Comparison of ENCODE assay signal across 17 cellular contexts in the genomic region with DNA sequence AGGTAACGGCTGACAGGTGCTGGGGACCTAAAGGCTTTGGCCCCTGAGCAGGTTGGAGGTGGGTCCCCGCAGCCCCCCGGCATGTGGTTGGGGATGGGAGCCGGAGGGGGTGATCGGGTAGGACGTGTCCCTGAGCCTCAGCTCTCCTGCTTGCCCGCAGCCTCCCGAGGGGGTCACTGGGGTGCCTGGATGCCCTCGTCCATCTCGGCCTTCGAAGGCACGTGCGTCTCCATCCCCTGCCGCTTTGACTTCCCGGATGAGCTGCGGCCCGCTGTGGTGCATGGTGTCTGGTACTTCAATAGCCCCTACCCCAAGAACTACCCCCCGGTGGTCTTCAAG. TPM values are rescaled to one million over a fixed set of nuclear protein-coding genes. Genes with fewer than 3 reads are reported as not detected.
"Had no signal": no experiment of that assay in that cellular context is flagged by ENCODE, and none has a peak within 500 bp of the region (broad histone marks: within the 10 kb centered on the region; RNA-seq: fewer than 3 reads in every experiment).

No MANE protein-coding gene starts in this region.

- H3K36me3 Mint-ChIP-seq: stimulated activated naive B cell treated with anti-CD40 and anti-IgM and Interleukin-4, amounts not matched to agents 10 μg/mL and 1 μg/mL and 100 μg/mL, for 72 hours had no signal

- FAIRE-seq: frontal cortex had no signal

- H3K27me3 Mint-ChIP-seq: stimulated activated naive B cell treated with anti-CD40 and anti-IgM and Interleukin-4, amounts not matched to agents 10 μg/mL and 1 μg/mL and 100 μg/mL, for 72 hours had no signal

- H3K27ac Mint-ChIP-seq: activated CD4-positive, alpha-beta memory T cell treated with anti-CD3 and anti-CD28 coated beads, Interleukin-2, amount 10 ng/mL, durations not matched to agents 7 days and 5 days; nephron; stimulated activated naive B cell treated with anti-CD40 and anti-IgM and Interleukin-4, amounts not matched to agents 10 μg/mL and 1 μg/mL and 100 μg/mL, for 72 hours had no signal

- H3K27ac ChIP-seq: body of pancreas, coronary artery, heart left ventricle, sigmoid colon, upper lobe of left lung had no signal

- H3K9me3 ChIP-seq: body of pancreas, heart left ventricle, sigmoid colon, upper lobe of left lung had no signal

- H3K4me1 ChIP-seq: body of pancreas, sigmoid colon had no signal

- DNase-seq: amniotic stem cell; body of pancreas; effector CD8-positive, alpha-beta T cell; heart left ventricle; mammary epithelial cell; sigmoid colon had no signal

- H3K9me3 Mint-ChIP-seq: activated CD4-positive, alpha-beta memory T cell treated with anti-CD3 and anti-CD28 coated beads, Interleukin-2, amount 10 ng/mL, durations not matched to agents 7 days and 5 days; nephron; stimulated activated naive B cell treated with anti-CD40 and anti-IgM and Interleukin-4, amounts not matched to agents 10 μg/mL and 1 μg/mL and 100 μg/mL, for 72 hours had no signal

- ATAC-seq: body of pancreas, heart left ventricle, left lobe of liver had no signal

- H3K36me3 ChIP-seq: heart left ventricle, sigmoid colon, upper lobe of left lung had no signal

- H3K4me3 ChIP-seq: body of pancreas, coronary artery, heart left ventricle, sigmoid colon, upper lobe of left lung had no signal

- H3K4me3 Mint-ChIP-seq: activated CD4-positive, alpha-beta memory T cell treated with anti-CD3 and anti-CD28 coated beads, Interleukin-2, amount 10 ng/mL, durations not matched to agents 7 days and 5 days; nephron; stimulated activated naive B cell treated with anti-CD40 and anti-IgM and Interleukin-4, amounts not matched to agents 10 μg/mL and 1 μg/mL and 100 μg/mL, for 72 hours had no signal

- H3K27me3 ChIP-seq: body of pancreas, upper lobe of left lung had no signal

RNA-seq across cellular contexts. Expression of gene MAG, which starts 3.5 kb away (rescaled TPM):
- total RNA-seq: activated CD4-positive, alpha-beta memory T cell treated with anti-CD3 and anti-CD28 coated beads, Interleukin-2, amount 10 ng/mL, durations not matched to agents 7 days and 5 days; frontal cortex; mammary epithelial cell; mucosa of gallbladder; osteocyte; pulmonary artery endothelial cell had no signal
- polyA plus RNA-seq: fibroblast of lung, mammary epithelial cell had no signal

RNA-seq across cellular contexts. Expression of gene HAMP, which starts 13.1 kb away (rescaled TPM):
- total RNA-seq: body of pancreas, fibroblast of lung, frontal cortex, osteocyte had no signal
- polyA plus RNA-seq: fibroblast of lung, mammary epithelial cell had no signal

RNA-seq across cellular contexts. Expression of gene CD22, which starts 33.6 kb away (rescaled TPM):
- total RNA-seq: frontal cortex, osteocyte, pulmonary artery endothelial cell had no signal
